Comparison of ENCODE assay signal across 9 cellular contexts in genomic region chr6:163355471-163355991, GRCh38. TPM values are rescaled to one million over a fixed set of nuclear protein-coding genes. Genes with fewer than 3 reads are reported as not detected.
DNase-seq lines count a peak whose midpoint lies in the region; ATAC-seq and TF ChIP-seq lines count a peak whose summit lies in the region.
"Had no signal": no experiment of that assay in that cellular context is flagged by ENCODE, and none has a peak within 500 bp of the region (broad histone marks: within the 10 kb centered on the region; RNA-seq: fewer than 3 reads in every experiment).

No MANE protein-coding gene starts in this region.

- H3K4me1 ChIP-seq in CD4-positive, alpha-beta memory T cell (ENCODE audit: insufficient read depth, low read length) = no peaks in the 10 kb centered on the region

- H3K27me3 Mint-ChIP-seq in CD4-positive, alpha-beta memory T cell = peaks cover under 1 to 14% of the 10 kb centered on the region in 2 donors
- peaks cover 22% of the 10 kb centered on the region for H3K27me3 Mint-ChIP-seq in CD4-positive, alpha-beta T cell

- peaks cover 0 to 2% (median 0%) of the 10 kb centered on the region in 4 donors for H3K4me1 Mint-ChIP-seq in CD4-positive, alpha-beta memory T cell
- H3K4me1 Mint-ChIP-seq in CD4-positive, alpha-beta T cell (ENCODE audit: low read depth) = no peaks in the 10 kb centered on the region

- H3K27ac Mint-ChIP-seq in CD4-positive, alpha-beta memory T cell = no peak overlapping the region
- no peak overlapping the region for H3K27ac Mint-ChIP-seq in CD4-positive, alpha-beta T cell
- H3K27ac Mint-ChIP-seq: activated naive CD8-positive, alpha-beta T cell had no signal

- CTCF ChIA-PET in CD4-positive, alpha-beta memory T cell (lab: Charles Lee; ENCODE audit: partially characterized antibody) = no interaction called here
- CTCF ChIA-PET in CD4-positive, alpha-beta T cell (lab: Charles Lee) = no interaction called here

- no peaks in the 10 kb centered on the region for H3K27me3 ChIP-seq in CD4-positive, alpha-beta memory T cell (ENCODE audit: insufficient read depth, low read length)
- no peaks in the 10 kb centered on the region for H3K27me3 ChIP-seq in CD4-positive, alpha-beta T cell (ENCODE audit: control insufficient read depth, insufficient read depth, low read length)

- H3K4me3 Mint-ChIP-seq in CD4-positive, alpha-beta memory T cell = no peak overlapping the region
- H3K4me3 Mint-ChIP-seq in CD4-positive, alpha-beta T cell = no peak overlapping the region
- H3K4me3 Mint-ChIP-seq: activated naive CD8-positive, alpha-beta T cell had no signal

- POLR2A ChIA-PET in CD4-positive, alpha-beta memory T cell (lab: Charles Lee; ENCODE audit: partially characterized antibody) = no interaction called here
- POLR2A ChIA-PET in CD4-positive, alpha-beta T cell (lab: Charles Lee) = no interaction called here

- H3K9me3 ChIP-seq in CD4-positive, alpha-beta memory T cell (ENCODE audit: control insufficient read depth in 1 of 2, low read length in 2 of 2) = no peaks in the 10 kb centered on the region
- H3K9me3 ChIP-seq in CD4-positive, alpha-beta T cell (ENCODE audit: control insufficient read depth, low read length) = no peaks in the 10 kb centered on the region

- H3K27ac ChIP-seq in temporal lobe (ENCODE audit: low read depth, low read length) = peak overlapping the region; percentile 100
- H3K27ac ChIP-seq in CD4-positive, alpha-beta memory T cell (ENCODE audit: low read depth, low read length) = no peak overlapping the region
- no peak overlapping the region for H3K27ac ChIP-seq in CD4-positive, alpha-beta T cell (ENCODE audit: low read depth, low read length)

- no peaks in the 10 kb centered on the region for H3K36me3 ChIP-seq in CD4-positive, alpha-beta memory T cell (ENCODE audit: insufficient read depth, low read length)

- DNase-seq in ELF-1 (ENCODE audit: low read depth, low spot score) (peak; percentile 37), anterior cingulate cortex (lab: John Stamatoyannopoulos, UW) (peak in 48 of 58 donors; percentile 6 to 86 (median 52)), left kidney (ENCODE audit: low read depth, low spot score) (peak; percentile 74), NK-92 (lab: John Stamatoyannopoulos, UW; ENCODE audit: unreplicated experiment) (no peak)
- DNase-seq in CD4-positive, alpha-beta memory T cell = no peak
- no peak for DNase-seq in CD4-positive, alpha-beta T cell

- no peak overlapping the region for H3K4me3 ChIP-seq in CD4-positive, alpha-beta memory T cell (ENCODE audit: low read length in 2 of 2)

- no peaks in the 10 kb centered on the region for H3K9me3 Mint-ChIP-seq in CD4-positive, alpha-beta memory T cell
- no peaks in the 10 kb centered on the region for H3K9me3 Mint-ChIP-seq in CD4-positive, alpha-beta T cell

- intact Hi-C loops in CD4-positive, alpha-beta memory T cell (cut with micrococcal nuclease) = no loop called here
- intact Hi-C loops in CD4-positive, alpha-beta T cell (cut with DNase I, micrococcal nuclease) = no loop called here

- peak; percentile 40 for ATAC-seq in HG03108 (IDR thresholded peaks at IDR 0.05; ENCODE audit: unreplicated experiment)
- no peak for ATAC-seq in CD4-positive, alpha-beta T cell (ENCODE audit: poor library complexity)

- H3K36me3 Mint-ChIP-seq in CD4-positive, alpha-beta memory T cell = no peaks in the 10 kb centered on the region
- H3K36me3 Mint-ChIP-seq in CD4-positive, alpha-beta T cell (ENCODE audit: low read depth) = no peaks in the 10 kb centered on the region
- H3K36me3 Mint-ChIP-seq: activated naive CD8-positive, alpha-beta T cell had no signal

- TF ChIP-seq CTCF in CD4-positive, alpha-beta T cell (IDR thresholded peaks at IDR 0.05) = no peak

RNA-seq across cellular contexts. Expression of gene QKI, which starts 59.0 kb away (rescaled TPM):
- 198 TPM for total RNA-seq in temporal lobe
- 10 to 100 TPM; 64.1 to 66.4 TPM for total RNA-seq in CD4-positive, alpha-beta memory T cell
- polyA plus RNA-seq in CD4-positive, alpha-beta memory T cell = 10 to 100 TPM in 1 of 2 donors, 1 to 10 TPM in 1; 7.7 to 28.4 TPM
- total RNA-seq in CD4-positive, alpha-beta T cell = 10 to 100 TPM; 60.7 to 67.3 TPM

Comparison
In these comparisons a context has a peak if more than half of its experiments do, and no peak if none do; other contexts are left out.
1. DNase-seq: peak in ELF-1 (single experiment), anterior cingulate cortex (48 of 58) and left kidney (single experiment); none in CD4-positive, alpha-beta memory T cell (0 of 5), NK-92 (single experiment) and CD4-positive, alpha-beta T cell (0 of 10).